Comparison of ENCODE assay signal across 8 cellular contexts in the genomic region with DNA sequence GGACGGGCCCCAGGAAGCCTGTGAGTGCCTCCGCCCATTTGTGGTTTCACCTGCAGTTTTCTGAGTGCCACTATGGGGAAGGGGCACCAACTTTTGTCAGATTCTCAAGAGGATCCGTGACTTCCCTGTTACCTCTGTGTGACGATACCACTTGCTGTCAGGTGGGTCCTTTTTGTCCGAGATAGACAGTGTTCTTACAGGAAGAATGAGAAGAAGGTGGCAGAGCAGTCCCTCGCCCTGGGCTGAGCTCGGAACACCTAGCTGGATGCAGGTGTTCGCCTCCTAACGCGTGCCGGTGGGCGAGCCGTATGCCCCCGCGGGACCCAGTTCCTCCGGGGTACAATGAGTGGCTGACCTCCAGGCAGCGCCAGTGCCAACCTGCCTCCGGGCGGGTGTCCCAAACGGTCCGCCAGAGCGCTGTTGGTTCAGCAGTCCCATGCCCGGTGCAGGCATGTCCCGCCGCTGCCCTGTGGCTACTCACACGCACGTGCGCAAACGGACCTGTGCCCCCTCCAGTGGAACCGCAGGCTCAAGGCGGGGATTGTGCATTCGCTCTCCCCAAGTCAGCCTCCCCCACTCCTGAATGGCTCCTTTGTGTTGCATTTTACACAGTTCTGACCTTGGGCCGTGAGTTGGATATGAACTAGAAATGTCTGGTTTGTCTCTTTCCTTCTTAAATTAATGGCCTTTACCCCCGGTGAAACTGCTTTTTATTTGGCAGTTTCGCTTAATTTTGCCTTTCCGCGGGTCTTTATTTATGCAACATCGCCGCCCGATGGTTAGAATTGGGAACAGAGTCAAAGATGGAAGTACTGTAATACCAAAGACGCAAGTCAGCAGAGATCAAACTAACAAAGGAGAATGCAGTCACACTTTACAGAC. TPM values are rescaled to one million over a fixed set of nuclear protein-coding genes. Genes with fewer than 3 reads are reported as not detected.
A peak's percentile ranks its signal among the peaks of the same experiment; 100 is the strongest.
DNase-seq lines count a peak whose midpoint lies in the region; ATAC-seq and TF ChIP-seq lines count a peak whose summit lies in the region.

No MANE protein-coding gene starts in this region.

- H3K4me3 ChIP-seq in KMS-11 (IDR thresholded peaks at IDR 0.05; ENCODE audit: insufficient read depth, low read depth, low read length), result no peak overlapping the region
- peak overlapping the region; percentile 51 for H3K4me3 ChIP-seq in fibroblast of mammary gland (ENCODE audit: control insufficient read depth, low read depth, low read length)
- H3K4me3 ChIP-seq in naive thymus-derived CD4-positive, alpha-beta T cell (ENCODE audit: low read length), result peak overlapping the region; percentile 67

- no peak overlapping the region for H3K27ac Mint-ChIP-seq in activated T-helper 17 cell treated with anti-CD3 and anti-CD28 coated beads, Interleukin-2, amount 50 U/mL, for 72 hours
- peak overlapping the region; percentile 28 to 94 (median 90) for H3K27ac Mint-ChIP-seq in naive thymus-derived CD4-positive, alpha-beta T cell

- H4K20me1 ChIP-seq in KMS-11 (ENCODE audit: insufficient read depth), result no peaks in the 10 kb centered on the region

- peak overlapping the region; percentile 77 for H3K4me3 Mint-ChIP-seq in activated T-helper 17 cell treated with anti-CD3 and anti-CD28 coated beads, Interleukin-2, amount 50 U/mL, for 72 hours
- H3K4me3 Mint-ChIP-seq in naive thymus-derived CD4-positive, alpha-beta T cell, result peak overlapping the region; percentile 81 to 96 (median 88)

- peaks cover 26% of the 10 kb centered on the region for H3K27me3 Mint-ChIP-seq in activated T-helper 17 cell treated with anti-CD3 and anti-CD28 coated beads, Interleukin-2, amount 50 U/mL, for 72 hours
- peaks cover 24 to 52% (median 25%) of the 10 kb centered on the region in 5 donors for H3K27me3 Mint-ChIP-seq in naive thymus-derived CD4-positive, alpha-beta T cell

- ATAC-seq in activated T-helper 17 cell treated with anti-CD3 and anti-CD28 coated beads, Interleukin-2, amount 50 U/mL, for 72 hours (replicated peaks), result peak; percentile 4
- ATAC-seq in naive thymus-derived CD4-positive, alpha-beta T cell, result peak; percentile 31
- no peak for ATAC-seq in HG03095 (IDR thresholded peaks at IDR 0.05; ENCODE audit: unreplicated experiment)

- TF ChIP-seq CTCF in GM10266 (IDR thresholded peaks at IDR 0.05; ENCODE audit: control insufficient read depth, insufficient read depth, low read depth, missing control alignments), result peak; percentile 77
- TF ChIP-seq CTCF in KMS-11 (conservative IDR thresholded peaks at IDR 0.05; ENCODE audit: low read depth, low read length), result peak; percentile 98
- TF ChIP-seq CTCF in RWPE1 (conservative IDR thresholded peaks at IDR 0.05; ENCODE audit: low read depth), result peak; percentile 88
- peak; percentile 80 for TF ChIP-seq CTCF in fibroblast of mammary gland (conservative IDR thresholded peaks at IDR 0.05; ENCODE audit: control insufficient read depth, insufficient read depth, low read depth, low read length)

- H3K9ac ChIP-seq in KMS-11, result peak overlapping the region; percentile 56; the same call in 1 of the 2 replicates

- POLR2A ChIA-PET in RWPE1 (lab: Yijun Ruan, JAX; ENCODE audit: low non-redundant PET), result interaction anchor here (2.3 kb wide), 1 partner anchor 14 kb away, joined by 6 read pairs; no protein-coding TSS in a partner anchor
- POLR2A ChIA-PET in naive thymus-derived CD4-positive, alpha-beta T cell (lab: Charles Lee), result interaction anchor here (0.9 to 3.2 kb wide), 3 partner anchors 184 to 362 kb away, joined by 3 to 22 read pairs (median 6); no protein-coding TSS in a partner anchor

- no peaks in the 10 kb centered on the region for H3K9me3 ChIP-seq in naive thymus-derived CD4-positive, alpha-beta T cell (ENCODE audit: control insufficient read depth in 2 of 3, low read length in 3 of 3)

- peaks cover 27% of the 10 kb centered on the region for H3K4me1 ChIP-seq in KMS-11 (ENCODE audit: low read depth, poor library complexity, severe bottlenecking)
- peaks cover 8 to 10% of the 10 kb centered on the region in 2 donors for H3K4me1 ChIP-seq in naive thymus-derived CD4-positive, alpha-beta T cell (ENCODE audit: control insufficient read depth in 2 of 2, insufficient read depth in 2 of 2, low read length in 2 of 2)

- no peaks in the 10 kb centered on the region for H3K36me3 ChIP-seq in KMS-11 (ENCODE audit: insufficient read depth)
- no peaks in the 10 kb centered on the region for H3K36me3 ChIP-seq in naive thymus-derived CD4-positive, alpha-beta T cell (ENCODE audit: control insufficient read depth in 2 of 3, insufficient read depth in 3 of 3, low read length in 3 of 3)

- CTCF ChIA-PET in RWPE1 (lab: Yijun Ruan, JAX), result interaction anchor here (0.6 to 3.4 kb wide), 7 partner anchors 9 to 208 kb away, joined by 3 to 39 read pairs (median 3); no protein-coding TSS in a partner anchor
- CTCF ChIA-PET in naive thymus-derived CD4-positive, alpha-beta T cell (lab: Charles Lee), result interaction anchor here (0.6 to 3.0 kb wide), 11 partner anchors 108 to 554 kb away, joined by 3 to 26 read pairs (median 4); no protein-coding TSS in a partner anchor

- no peaks in the 10 kb centered on the region for H3K9me3 Mint-ChIP-seq in activated T-helper 17 cell treated with anti-CD3 and anti-CD28 coated beads, Interleukin-2, amount 50 U/mL, for 72 hours
- H3K9me3 Mint-ChIP-seq in naive thymus-derived CD4-positive, alpha-beta T cell, result peaks cover 0 to 1% (median 0%) of the 10 kb centered on the region in 11 donors

- H2AFZ ChIP-seq in KMS-11 (ENCODE audit: low read depth), result peak overlapping the region; percentile 83

- H3K4me2 ChIP-seq in KMS-11, result peak overlapping the region; percentile 30

- H3K27ac ChIP-seq in KMS-11 (peak overlapping the region; percentile 49), RWPE1 (peak overlapping the region; percentile 92)
- peak overlapping the region; percentile 55 for H3K27ac ChIP-seq in naive thymus-derived CD4-positive, alpha-beta T cell (ENCODE audit: low read depth, low read length)

- H3K27me3 ChIP-seq in KMS-11 (ENCODE audit: insufficient read depth, low read depth), result no peaks in the 10 kb centered on the region
- peaks cover 7 to 11% of the 10 kb centered on the region in 2 donors for H3K27me3 ChIP-seq in naive thymus-derived CD4-positive, alpha-beta T cell (ENCODE audit: control insufficient read depth in 2 of 2, insufficient read depth in 2 of 2, low read length in 2 of 2)

- peaks cover 16% of the 10 kb centered on the region for H3K4me1 Mint-ChIP-seq in activated T-helper 17 cell treated with anti-CD3 and anti-CD28 coated beads, Interleukin-2, amount 50 U/mL, for 72 hours
- H3K4me1 Mint-ChIP-seq in naive thymus-derived CD4-positive, alpha-beta T cell, result peaks cover 11 to 34% (median 24%) of the 10 kb centered on the region in 7 donors

- H3K79me2 ChIP-seq in KMS-11 (ENCODE audit: insufficient read depth, low read depth), result no peaks in the 10 kb centered on the region

- H3K36me3 Mint-ChIP-seq in activated T-helper 17 cell treated with anti-CD3 and anti-CD28 coated beads, Interleukin-2, amount 50 U/mL, for 72 hours (ENCODE audit: low read depth), result no peaks in the 10 kb centered on the region
- peaks cover 0 to 5% (median 3%) of the 10 kb centered on the region in 5 donors for H3K36me3 Mint-ChIP-seq in naive thymus-derived CD4-positive, alpha-beta T cell

- DNase-seq in GM10266 (ENCODE audit: extremely low spot score), result peak; percentile 73
- peak; percentile 67 for DNase-seq in RWPE1 (ENCODE audit: low spot score)
- DNase-seq in fibroblast of mammary gland (ENCODE audit: low read depth), result peak; percentile 79
- DNase-seq in naive thymus-derived CD4-positive, alpha-beta T cell, result peak; percentile 44 to 80 (median 75)
- peak; percentile 55 to 84 (median 67) for DNase-seq in stimulated activated naive CD4-positive, alpha-beta T cell (lab: John Stamatoyannopoulos, UW)

- intact Hi-C loops in naive thymus-derived CD4-positive, alpha-beta T cell (cut with micrococcal nuclease), result loop anchor here (1.0 to 10.0 kb wide), 23 partner anchors 47 to 1304 kb away; partner anchors contain the start of genes C11orf91 (in 2 of the 2), CAPRIN1 (in 2 of the 2), CAT (in 2 of the 2) and FBXO3 (in 2 of the 2)

RNA-seq across cellular contexts. Expression of gene ABTB2, which starts 1.1 kb away (rescaled TPM):
- total RNA-seq in activated T-helper 17 cell treated with anti-CD3 and anti-CD28 coated beads, Interleukin-2, amount 50 U/mL, for 72 hours, result 1 to 10 TPM in 1 of 2 donors, under 1 TPM in 1; 0.45 to 2.5 TPM
- 1 to 10 TPM in 1 of 5 experiments, under 1 TPM in 4; 0.22 to 5.3 (median 0.61) TPM for total RNA-seq in naive thymus-derived CD4-positive, alpha-beta T cell
- under 1 TPM; 0.03 to 0.26 TPM for polyA plus RNA-seq in naive thymus-derived CD4-positive, alpha-beta T cell
